Comparison of ENCODE assay signal across 18 cellular contexts in genomic region chr9:1052908-1053590, GRCh38. TPM values are rescaled to one million over a fixed set of nuclear protein-coding genes. Genes with fewer than 3 reads are reported as not detected.
DNase-seq lines count a peak whose midpoint lies in the region; ATAC-seq and TF ChIP-seq lines count a peak whose summit lies in the region.
"Had no signal": no experiment of that assay in that cellular context is flagged by ENCODE, and none has a peak within 500 bp of the region (broad histone marks: within the 10 kb centered on the region; RNA-seq: fewer than 3 reads in every experiment).

No MANE protein-coding gene starts in this region.

- H3K4me1 Mint-ChIP-seq in activated naive CD4-positive, alpha-beta T cell treated with anti-CD3 and anti-CD28 coated beads, Interleukin-2, amount 10 ng/mL, durations not matched to agents 7 days and 5 days = peaks cover 38% of the 10 kb centered on the region
- peaks cover 29 to 30% of the 10 kb centered on the region in 2 donors for H3K4me1 Mint-ChIP-seq in natural killer cell

- peaks cover 19% of the 10 kb centered on the region for H3K36me3 Mint-ChIP-seq in activated naive CD4-positive, alpha-beta T cell treated with anti-CD3 and anti-CD28 coated beads, Interleukin-2, amount 10 ng/mL, durations not matched to agents 7 days and 5 days
- peaks cover 10% of the 10 kb centered on the region for H3K36me3 Mint-ChIP-seq in natural killer cell

- intact Hi-C loops in natural killer cell (cut with micrococcal nuclease) = no loop called here

- H3K27me3 Mint-ChIP-seq in activated naive CD4-positive, alpha-beta T cell treated with anti-CD3 and anti-CD28 coated beads, Interleukin-2, amount 10 ng/mL, durations not matched to agents 7 days and 5 days = peaks cover 89% of the 10 kb centered on the region
- peaks cover 62 to 78% of the 10 kb centered on the region in 2 donors for H3K27me3 Mint-ChIP-seq in natural killer cell (ENCODE audit: low read depth in 2 of 2)

- H3K4me1 ChIP-seq in subcutaneous abdominal adipose tissue (ENCODE audit: control insufficient read depth in 5 of 5, insufficient read depth in 5 of 5, low read length in 5 of 5) = peaks cover 7 to 53% (median 44%) of the 10 kb centered on the region in 5 donors

- no peaks in the 10 kb centered on the region for H3K9me3 ChIP-seq in subcutaneous abdominal adipose tissue (ENCODE audit: control insufficient read depth in 5 of 5, low read length in 5 of 5)
- H3K9me3 ChIP-seq: HAP-1, vagina had no signal

- ATAC-seq in natural killer cell (no peak), GM19395 (IDR thresholded peaks at IDR 0.05; ENCODE audit: unreplicated experiment) (no peak)
- ATAC-seq: activated CD8-positive, alpha-beta memory T cell treated with anti-CD3 and anti-CD28 coated beads, Interleukin-2, amount 10 ng/mL, durations not matched to agents 7 days and 5 days; left cardiac atrium had no signal

- H3K9me3 Mint-ChIP-seq in activated naive CD4-positive, alpha-beta T cell treated with anti-CD3 and anti-CD28 coated beads, Interleukin-2, amount 10 ng/mL, durations not matched to agents 7 days and 5 days = no peaks in the 10 kb centered on the region
- no peaks in the 10 kb centered on the region for H3K9me3 Mint-ChIP-seq in natural killer cell

- H3K27me3 ChIP-seq in subcutaneous abdominal adipose tissue (ENCODE audit: control insufficient read depth in 5 of 5, insufficient read depth in 4 of 5, low read length in 5 of 5) = peaks cover 0 to 33% (median 28%) of the 10 kb centered on the region in 5 donors
- H3K27me3 ChIP-seq: vagina had no signal

- H3K27ac ChIP-seq in cingulate gyrus (ENCODE audit: low read depth, low read length) = peak overlapping the region; percentile 57
- H3K27ac ChIP-seq in subcutaneous abdominal adipose tissue (ENCODE audit: low read depth, low read length) = peak overlapping the region; percentile 95
- H3K27ac ChIP-seq: vagina had no signal

- H3K4me3 Mint-ChIP-seq in activated naive CD4-positive, alpha-beta T cell treated with anti-CD3 and anti-CD28 coated beads, Interleukin-2, amount 10 ng/mL, durations not matched to agents 7 days and 5 days = peak overlapping the region; percentile 51
- peak overlapping the region; percentile 47 for H3K4me3 Mint-ChIP-seq in natural killer cell
- H3K4me3 Mint-ChIP-seq: activated CD8-positive, alpha-beta memory T cell treated with anti-CD3 and anti-CD28 coated beads, Interleukin-2, amount 10 ng/mL, durations not matched to agents 7 days and 5 days had no signal

- H3K9ac ChIP-seq in subcutaneous abdominal adipose tissue (ENCODE audit: low read length in 5 of 5) = peak overlapping the region in 4 of 5 donors; percentile 44 to 77 (median 58)

- no peak for TF ChIP-seq CTCF in natural killer cell (IDR thresholded peaks at IDR 0.05)

- H3K36me3 ChIP-seq in subcutaneous abdominal adipose tissue (ENCODE audit: control insufficient read depth in 5 of 5, insufficient read depth in 5 of 5, low read length in 5 of 5) = peaks cover 0 to 11% (median 7%) of the 10 kb centered on the region in 5 donors
- H3K36me3 ChIP-seq: HAP-1, vagina had no signal

- no peak for DNase-seq in activated naive CD4-positive, alpha-beta T cell treated with anti-CD3 and anti-CD28 coated beads, Interleukin-2, amount 10 ng/mL, durations not matched to agents 7 days and 5 days
- no peak for DNase-seq in activated naive CD4-positive, alpha-beta T cell treated with anti-CD3 and anti-CD28 coated beads, Interleukin-2, amount 50 U/mL, for 16 hours
- DNase-seq in natural killer cell (no peak), HK-2 (ENCODE audit: unreplicated experiment) (no peak), NCI-H1436 treated with DMSO at 0.1 percent for 48 hours (lab: John Stamatoyannopoulos, UW) (no peak)
- DNase-seq: activated CD8-positive, alpha-beta memory T cell treated with anti-CD3 and anti-CD28 coated beads, Interleukin-2, amount 10 ng/mL, durations not matched to agents 7 days and 5 days; left cardiac atrium; NCI-H1092 treated with DMSO at 0.1 percent for 48 hours; NCI-H526 treated with DMSO at 0.1 percent for 48 hours had no signal

- H3K27ac Mint-ChIP-seq in activated naive CD4-positive, alpha-beta T cell treated with anti-CD3 and anti-CD28 coated beads, Interleukin-2, amount 10 ng/mL, durations not matched to agents 7 days and 5 days = no peak overlapping the region
- no peak overlapping the region for H3K27ac Mint-ChIP-seq in natural killer cell
- H3K27ac Mint-ChIP-seq: CD14-positive monocyte; stimulated activated naive CD8-positive, alpha-beta T cell treated with anti-CD3 and anti-CD28 coated beads, Interleukin-15, Interleukin-2, amounts not matched to agents 100 ng/mL and 50 ng/mL, for 24 hours had no signal

- H3K4me3 ChIP-seq in subcutaneous abdominal adipose tissue (ENCODE audit: low read depth in 1 of 5, low read length in 5 of 5) = peak overlapping the region; percentile 57 to 83 (median 73)
- H3K4me3 ChIP-seq: HAP-1 had no signal

- CTCF ChIA-PET in activated naive CD4-positive, alpha-beta T cell treated with anti-CD3 and anti-CD28 coated beads, Interleukin-2, amount 10 ng/mL, durations not matched to agents 7 days and 5 days (lab: Charles Lee) = interaction anchor here (1.4 kb wide), 1 partner anchor 74 kb away, joined by 3 read pairs; no protein-coding TSS in a partner anchor

RNA-seq across cellular contexts. Expression of gene DMRT2, which starts 2.9 kb away (rescaled TPM):
- total RNA-seq in natural killer cell = not detected
- total RNA-seq: activated CD8-positive, alpha-beta memory T cell treated with anti-CD3 and anti-CD28 coated beads, Interleukin-2, amount 10 ng/mL, durations not matched to agents 7 days and 5 days; mucosa of gallbladder; pulmonary artery endothelial cell had no signal
